Comparison of ENCODE assay signal across 8 cellular contexts in the genomic region with DNA sequence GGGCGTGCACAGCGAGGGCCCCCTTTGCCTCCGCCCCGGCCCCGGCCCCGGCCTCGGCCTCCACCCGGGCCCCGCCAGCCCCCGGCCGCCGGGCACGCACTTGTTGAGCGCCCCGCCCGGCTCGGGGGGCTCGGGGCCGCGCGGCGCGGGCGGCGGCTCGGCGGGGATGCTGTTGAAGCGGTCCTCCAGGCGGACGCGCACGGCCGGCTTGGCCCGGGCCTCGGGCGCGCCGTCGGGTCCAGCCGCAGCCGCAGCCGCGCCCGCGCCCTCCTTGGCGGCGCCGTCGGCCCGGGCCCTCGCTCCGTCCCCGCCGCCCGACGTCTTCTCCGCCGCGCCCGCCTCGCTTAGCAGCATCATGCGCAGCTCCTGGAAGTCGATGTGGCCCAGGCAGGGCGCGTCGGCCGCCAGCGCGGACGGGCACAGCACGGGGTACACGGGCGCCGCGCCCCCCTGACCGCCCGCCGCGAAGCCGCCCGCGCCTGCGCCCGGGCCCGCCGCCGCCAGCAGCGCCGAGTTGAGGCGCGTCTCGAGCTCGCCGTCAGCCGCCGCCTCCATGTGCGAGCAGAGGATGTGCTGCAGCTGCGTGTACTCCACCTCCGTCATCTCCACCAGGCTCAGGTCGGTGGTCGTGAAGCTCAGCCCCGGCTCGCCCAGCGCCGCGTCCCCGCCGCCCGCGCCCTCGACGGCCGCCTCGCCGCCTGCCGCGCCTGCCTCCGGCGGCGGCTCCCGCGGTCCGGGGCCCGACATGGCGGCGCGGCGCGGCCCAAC. TPM values are rescaled to one million over a fixed set of nuclear protein-coding genes. Genes with fewer than 3 reads are reported as not detected.
DNase-seq lines count a peak whose midpoint lies in the region; ATAC-seq and TF ChIP-seq lines count a peak whose summit lies in the region.

No MANE protein-coding gene starts in this region.

- H3K4me1 Mint-ChIP-seq in dendritic cell treated with granulocyte-macrophage colony-stimulating factor and Interleukin-4, amounts not matched to agents 40 ng/mL and 50 ng/mL, for 4 days (ENCODE audit: low read depth): peaks cover 16% of the 10 kb centered on the region

- 1% methylated on average over 65 to 127 of the region's 129 CpGs for WGBS in heart right ventricle, 2 donors

- DNase-seq in heart right ventricle (no peak), Right ventricle myocardium inferior (ENCODE audit: missing footprints) (no peak), T-helper 22 cell (ENCODE audit: low read depth) (peak; percentile 45), GM10266 (ENCODE audit: extremely low spot score) (no peak), left lobe of liver (ENCODE audit: low spot score) (no peak)

- H3K27me3 Mint-ChIP-seq in dendritic cell treated with granulocyte-macrophage colony-stimulating factor and Interleukin-4, amounts not matched to agents 40 ng/mL and 50 ng/mL, for 4 days: peaks cover 22% of the 10 kb centered on the region

- peaks cover 7 to 23% (median 16%) of the 10 kb centered on the region in 9 donors for H3K4me1 ChIP-seq in heart right ventricle
- peaks cover 7 to 8% of the 10 kb centered on the region in 2 donors for H3K4me1 ChIP-seq in mucosa of rectum (ENCODE audit: control insufficient read depth in 2 of 2, insufficient read depth in 2 of 2, low read length in 2 of 2)

- peak overlapping the region in 9 of 10 donors; percentile 33 to 55 (median 48) for H3K4me3 ChIP-seq in heart right ventricle
- H3K4me3 ChIP-seq in mucosa of rectum (ENCODE audit: low read length in 2 of 2): peak overlapping the region; percentile 66 to 76

- H3K36me3 Mint-ChIP-seq in dendritic cell treated with granulocyte-macrophage colony-stimulating factor and Interleukin-4, amounts not matched to agents 40 ng/mL and 50 ng/mL, for 4 days (ENCODE audit: low read depth): peaks cover 10% of the 10 kb centered on the region

- H3K27me3 ChIP-seq in heart right ventricle (peaks cover 0 to 8% (median 0%) of the 10 kb centered on the region in 7 donors), mucosa of rectum (ENCODE audit: control insufficient read depth in 2 of 2, insufficient read depth in 2 of 2, low read length in 2 of 2) (no peaks in the 10 kb centered on the region)

- H3K36me3 ChIP-seq in heart right ventricle (peaks cover 0 to 18% (median 7%) of the 10 kb centered on the region in 9 donors), mucosa of rectum (ENCODE audit: control insufficient read depth in 2 of 2, insufficient read depth in 2 of 2, low read length in 2 of 2) (peaks cover 5 to 7% of the 10 kb centered on the region in 2 donors)

- peak overlapping the region; percentile 56 for H3K4me3 Mint-ChIP-seq in dendritic cell treated with granulocyte-macrophage colony-stimulating factor and Interleukin-4, amounts not matched to agents 40 ng/mL and 50 ng/mL, for 4 days

- peak overlapping the region in 1 of 2 donors; percentile 60 for H3K9ac ChIP-seq in mucosa of rectum (ENCODE audit: low read depth in 1 of 2, low read length in 2 of 2)

- no peaks in the 10 kb centered on the region for H3K9me3 ChIP-seq in heart right ventricle
- H3K9me3 ChIP-seq in mucosa of rectum (ENCODE audit: control insufficient read depth in 2 of 2, low read length in 2 of 2): no peaks in the 10 kb centered on the region

- H3K9me3 Mint-ChIP-seq in dendritic cell treated with granulocyte-macrophage colony-stimulating factor and Interleukin-4, amounts not matched to agents 40 ng/mL and 50 ng/mL, for 4 days: no peaks in the 10 kb centered on the region

- no peak overlapping the region for H3K27ac Mint-ChIP-seq in dendritic cell treated with granulocyte-macrophage colony-stimulating factor and Interleukin-4, amounts not matched to agents 40 ng/mL and 50 ng/mL, for 4 days

- intact Hi-C loops in heart right ventricle (cut with DNase I): no loop called here
- intact Hi-C loops in Right ventricle myocardium inferior (cut with DNase I): no loop called here
- intact Hi-C loops in dendritic cell treated with granulocyte-macrophage colony-stimulating factor and Interleukin-4, amounts not matched to agents 40 ng/mL and 50 ng/mL, for 4 days (cut with micrococcal nuclease): loop anchor here (5.0 kb wide), 1 partner anchor 91 kb away; the partner anchor contains the start of gene SLC17A9

- H3K27ac ChIP-seq in heart right ventricle (no peak overlapping the region), mucosa of rectum (ENCODE audit: low read depth in 2 of 2, low read length in 2 of 2) (no peak overlapping the region)

- ATAC-seq in heart right ventricle (no peak), Right ventricle myocardium inferior (no peak), HG03108 (IDR thresholded peaks at IDR 0.05; ENCODE audit: unreplicated experiment) (peak; percentile 27), left lobe of liver (no peak)

- TF ChIP-seq CTCF in heart right ventricle (IDR thresholded peaks at IDR 0.05) (peak in 1 of 9 donors; percentile 5), GM10266 (IDR thresholded peaks at IDR 0.05; ENCODE audit: control insufficient read depth, insufficient read depth, low read depth, missing control alignments) (no peak)

RNA-seq across cellular contexts. Expression of gene TCFL5, which starts 0.5 kb away (rescaled TPM):
- total RNA-seq in heart right ventricle (1 to 10 TPM; 3.5 to 8.3 (median 6.5) TPM), Right ventricle myocardium inferior (6.0 TPM), left lobe of liver (6.2 TPM)
- 1 to 10 TPM; 2.5 to 3.4 TPM for polyA plus RNA-seq in heart right ventricle

RNA-seq across cellular contexts. Expression of gene COL9A3, which starts 44.3 kb away (rescaled TPM):
- total RNA-seq in heart right ventricle (1 to 10 TPM in 8 of 10 donors, under 1 TPM in 2; 0.45 to 3.6 (median 1.8) TPM), Right ventricle myocardium inferior (5.5 TPM), left lobe of liver (4.0 TPM)
- 10 to 100 TPM in 1 of 2 donors, 1 to 10 TPM in 1; 4.5 to 15.2 TPM for polyA plus RNA-seq in heart right ventricle

RNA-seq across cellular contexts. Expression of gene OGFR, which starts 56.5 kb away (rescaled TPM):
- total RNA-seq in heart right ventricle (10 to 100 TPM; 13.0 to 37.5 (median 16.8) TPM), Right ventricle myocardium inferior (22.5 TPM), left lobe of liver (49.5 TPM)
- 10 to 100 TPM; 17.7 to 34.5 TPM for polyA plus RNA-seq in heart right ventricle
